In genomic region chr5:107470007-107470582, GRCh38 we compare ENCODE assay signal across 14 cellular contexts.
A peak's percentile ranks its signal among the peaks of the same experiment; 100 is the strongest.
DNase-seq lines count a peak whose midpoint lies in the region; TF ChIP-seq lines count a peak whose summit lies in the region.
"Had no signal": no experiment of that assay in that cellular context is flagged by ENCODE, and none has a peak within 500 bp of the region (broad histone marks: within the 10 kb centered on the region; RNA-seq: fewer than 3 reads in every experiment).

No MANE protein-coding gene starts in this region.

- H4K20me1 ChIP-seq in mammary epithelial cell (ENCODE audit: insufficient read depth, low read length) (no peaks in the 10 kb centered on the region), MM.1S (ENCODE audit: insufficient read depth, low read length) (no peaks in the 10 kb centered on the region)

- H3K4me3 ChIP-seq in mammary epithelial cell (replicated peaks in 1 of 3; ENCODE audit: insufficient read depth in 1 of 3, low read depth in 2 of 3, low read length in 3 of 3) (peak overlapping the region in 1 of 3 experiments; percentile 4), mesodermal cell (ENCODE audit: extremely low read depth, insufficient read depth, low read length, poor library complexity, severe bottlenecking) (no peak overlapping the region), MM.1S (ENCODE audit: low read length) (no peak overlapping the region), tibial nerve (no peak overlapping the region), adrenal gland (no peak overlapping the region)

- 42% methylated on average over 2 of the region's 2 CpGs for WGBS in mammary epithelial cell (ENCODE audit: low coverage, missing lambda C conversion rate)
- WGBS in mesodermal cell (ENCODE audit: insufficient coverage in 2 of 2), 2 experiments: 86 to 100% methylated on average over 1 of the region's 2 CpGs
- 61 to 64% methylated on average over 2 of the region's 2 CpGs for WGBS in tibial nerve, 2 donors
- WGBS in adrenal gland, 4 donors: 57 to 69% (median 64%) methylated on average over 2 of the region's 2 CpGs

- H3K27me3 ChIP-seq in mammary epithelial cell (ENCODE audit: insufficient read depth, low read length) (no peaks in the 10 kb centered on the region), MM.1S (replicated peaks; ENCODE audit: insufficient read depth, low read length) (no peaks in the 10 kb centered on the region), tibial nerve (no peaks in the 10 kb centered on the region), adrenal gland (no peaks in the 10 kb centered on the region)

- no peak for TF ChIP-seq EP300 in tibial nerve (IDR thresholded peaks at IDR 0.05)

- H3K27ac ChIP-seq in mammary epithelial cell (ENCODE audit: insufficient read depth, low read depth, low read length) (peak overlapping the region; percentile 89), mesodermal cell (ENCODE audit: low read depth, low read length, severe bottlenecking) (peak overlapping the region; percentile 95), MM.1S (ENCODE audit: low read length) (no peak overlapping the region), tibial nerve (no peak overlapping the region), adrenal gland (no peak overlapping the region)

- DNase-seq in Caki2 (ENCODE audit: low read depth): peak; percentile 51
- peak; percentile 51 for DNase-seq in NCI-H226
- peak; percentile 63 for DNase-seq in mammary epithelial cell
- DNase-seq in NCI-H1417 (lab: John Stamatoyannopoulos, UW): no peak
- no peak for DNase-seq in MM.1S
- DNase-seq in tibial nerve (ENCODE audit: low spot score in 2 of 2): no peak
- no peak for DNase-seq in adrenal gland
- DNase-seq: aorta; CD4-positive, CD25-positive, alpha-beta regulatory T cell; NCI-H2081; nephron progenitor cell; RPMI8226; stimulated activated CD4-positive, alpha-beta T cell treated with anti-CD3 and anti-CD28 coated beads, Interleukin-15, amount 100 ng/mL, for 24 hours had no signal

- TF ChIP-seq CTCF in mammary epithelial cell (conservative IDR thresholded peaks at IDR 0.05 in 1 of 2, IDR thresholded peaks at IDR 0.05 in 1 of 2; ENCODE audit: extremely low read depth in 1 of 2, insufficient read depth in 1 of 2, low read depth in 1 of 2, low read length in 2 of 2): no peak
- no peak for TF ChIP-seq CTCF in MM.1S (IDR thresholded peaks at IDR 0.05; ENCODE audit: low read length)
- TF ChIP-seq CTCF in tibial nerve (IDR thresholded peaks at IDR 0.05): no peak
- no peak for TF ChIP-seq CTCF in adrenal gland (IDR thresholded peaks at IDR 0.05)

- intact Hi-C loops in mammary epithelial cell (cut with micrococcal nuclease) (no loop called here), adrenal gland (cut with DNase I) (no loop called here)

- peak overlapping the region; percentile 1 for H3K9ac ChIP-seq in mammary epithelial cell (ENCODE audit: insufficient read depth, low read length)
- H3K9ac ChIP-seq in MM.1S (ENCODE audit: low read length): no peak overlapping the region

- H3K4me1 ChIP-seq in mammary epithelial cell (ENCODE audit: insufficient read depth, low read length) (peaks cover 63% of the 10 kb centered on the region), mesodermal cell (ENCODE audit: control insufficient read depth, insufficient read depth, low read length, poor library complexity, severe bottlenecking) (peaks cover 55% of the 10 kb centered on the region), MM.1S (ENCODE audit: low read length) (no peaks in the 10 kb centered on the region), tibial nerve (peaks cover 0 to 12% (median 0%) of the 10 kb centered on the region in 4 donors), adrenal gland (replicated peaks in 1 of 2) (no peaks in the 10 kb centered on the region)

- H3K36me3 ChIP-seq in mammary epithelial cell (ENCODE audit: insufficient read depth, low read length): no peaks in the 10 kb centered on the region
- H3K36me3 ChIP-seq in mesodermal cell (ENCODE audit: control insufficient read depth, insufficient read depth, low read length): no peaks in the 10 kb centered on the region
- H3K36me3 ChIP-seq in MM.1S (replicated peaks; ENCODE audit: insufficient read depth, low read length): no peaks in the 10 kb centered on the region
- no peaks in the 10 kb centered on the region for H3K36me3 ChIP-seq in tibial nerve
- H3K36me3 ChIP-seq in adrenal gland (replicated peaks in 1 of 2): no peaks in the 10 kb centered on the region

- peaks cover 36% of the 10 kb centered on the region for H3K79me2 ChIP-seq in mammary epithelial cell (ENCODE audit: insufficient read depth, low read length)
- H3K79me2 ChIP-seq in MM.1S (ENCODE audit: low read length): no peaks in the 10 kb centered on the region

- CTCF ChIA-PET in mammary epithelial cell (lab: Charles Lee; ENCODE audit: low non-redundant PET): no interaction called here

- TF ChIP-seq POLR2A in tibial nerve (IDR thresholded peaks at IDR 0.05) (no peak), adrenal gland (IDR thresholded peaks at IDR 0.05) (no peak)

- in situ Hi-C loops in Caki2 (cut with HindIII; ENCODE audit: low pct_unique_long_range_greater_than_20kb, low sequenced_read_pairs) (no loop called here), mammary epithelial cell (cut with MboI; ENCODE audit: low sequenced_read_pairs in 2 of 2) (loop anchor here in 1 of 2 donors (25.0 kb wide), 1 partner anchor 192 kb away; the partner anchor contains the start of gene EFNA5)

- H3F3A ChIP-seq in MM.1S (ENCODE audit: insufficient read depth, low read length): no peaks in the 10 kb centered on the region

- H3K4me2 ChIP-seq in mammary epithelial cell (ENCODE audit: insufficient read depth, low read depth, low read length) (peak overlapping the region; percentile 71), MM.1S (ENCODE audit: low read depth, low read length) (no peak overlapping the region)

- H2AFZ ChIP-seq in mammary epithelial cell (ENCODE audit: low read depth, low read length) (no peak overlapping the region), MM.1S (ENCODE audit: low read length) (no peak overlapping the region)

- no peaks in the 10 kb centered on the region for H3K9me2 ChIP-seq in MM.1S (replicated peaks; ENCODE audit: insufficient read depth, low read length)

- dilution Hi-C loops in mammary epithelial cell (cut with HindIII; ENCODE audit: low sequenced_read_pairs): loop anchor here (25.0 kb wide), 1 partner anchor 192 kb away; the partner anchor contains the start of gene EFNA5

- BruUV-seq in mammary epithelial cell (replicated peaks; lab: Mats Ljungman, UMichigan): no TSS peak

- no peaks in the 10 kb centered on the region for H3K9me3 ChIP-seq in mammary epithelial cell (replicated peaks; ENCODE audit: insufficient read depth, low read length)
- no peaks in the 10 kb centered on the region for H3K9me3 ChIP-seq in mesodermal cell (ENCODE audit: control insufficient read depth, low read length)
- H3K9me3 ChIP-seq in MM.1S (replicated peaks; ENCODE audit: insufficient read depth, low read length): no peaks in the 10 kb centered on the region
- H3K9me3 ChIP-seq in tibial nerve: no peaks in the 10 kb centered on the region
- no peaks in the 10 kb centered on the region for H3K9me3 ChIP-seq in adrenal gland (replicated peaks in 1 of 3)

Comparison
In these comparisons a context has a peak if more than half of its experiments do, and no peak if none do; other contexts are left out.
1. DNase-seq: peak in Caki2 (single experiment), NCI-H226 (single experiment) and mammary epithelial cell (single experiment); none in NCI-H1417 (0 of 3), MM.1S (single experiment), tibial nerve (0 of 2) and adrenal gland (0 of 7).
2. H3K27ac ChIP-seq: peak in mammary epithelial cell (single experiment) and mesodermal cell (single experiment); none in MM.1S (single experiment), tibial nerve (0 of 4) and adrenal gland (0 of 5).